8 cellular contexts compared by ENCODE assay signal in genomic region chr6:129774697-129775447, GRCh38.
DNase-seq lines count a peak whose midpoint lies in the region; ATAC-seq and TF ChIP-seq lines count a peak whose summit lies in the region.

No MANE protein-coding gene starts in this region.

- H3K36me3 ChIP-seq in MM.1S (replicated peaks; ENCODE audit: insufficient read depth, low read length): no peaks in the 10 kb centered on the region
- H3K36me3 ChIP-seq in SK-N-SH (replicated peaks in 1 of 2; ENCODE audit: control insufficient read depth in 1 of 2, insufficient read depth in 2 of 2, low read length in 1 of 2): peaks cover 0 to 5% of the 10 kb centered on the region in 2 experiments
- H3K36me3 ChIP-seq in body of pancreas (replicated peaks in 1 of 2; ENCODE audit: insufficient read depth in 1 of 2, low read depth in 2 of 2): no peaks in the 10 kb centered on the region
- H3K36me3 ChIP-seq in gastrocnemius medialis: no peaks in the 10 kb centered on the region

- no peaks in the 10 kb centered on the region for H3K79me2 ChIP-seq in MM.1S (ENCODE audit: low read length)
- H3K79me2 ChIP-seq in SK-N-SH (ENCODE audit: insufficient read depth): no peaks in the 10 kb centered on the region

- TF ChIP-seq RAD21 in SK-N-SH (IDR thresholded peaks at IDR 0.05; ENCODE audit: low read length): peak; percentile 59

- H3K4me1 ChIP-seq in MM.1S (ENCODE audit: low read length) (0 out of 2 replicates have a peak, but pooled peaks cover 5% of the 10 kb centered on the region), SK-N-SH (ENCODE audit: control insufficient read depth in 1 of 2, insufficient read depth in 2 of 2, low read depth in 1 of 2, low read length in 1 of 2) (no peaks in the 10 kb centered on the region; a peak in 1 of 4 replicates), body of pancreas (no peaks in the 10 kb centered on the region), gastrocnemius medialis (no peaks in the 10 kb centered on the region)

- TF ChIP-seq POLR2A in body of pancreas (IDR thresholded peaks at IDR 0.05) (no peak), gastrocnemius medialis (IDR thresholded peaks at IDR 0.05) (no peak), GM18505 (IDR thresholded peaks at IDR 0.05; ENCODE audit: borderline replicate concordance, extremely low read depth, insufficient read depth, insufficient read length) (no peak)

- TF ChIP-seq CTCF in AG09309 (IDR thresholded peaks at IDR 0.05; ENCODE audit: control insufficient read depth, insufficient read depth, low read depth, low read length, missing control alignments): peak; percentile 100
- TF ChIP-seq CTCF in MM.1S (IDR thresholded peaks at IDR 0.05; ENCODE audit: low read length): peak; percentile 97
- peak; percentile 93 for TF ChIP-seq CTCF in SK-N-SH (IDR thresholded peaks at IDR 0.05)
- TF ChIP-seq CTCF in body of pancreas (IDR thresholded peaks at IDR 0.05): peak; percentile 70 to 86 (median 79)
- peak; percentile 64 to 90 (median 71) for TF ChIP-seq CTCF in gastrocnemius medialis (IDR thresholded peaks at IDR 0.05 in 4 of 5, conservative IDR thresholded peaks at IDR 0.05 in 1 of 5)

- H3K4me3 ChIP-seq in AG09309 (ENCODE audit: control insufficient read depth, low read depth, low read length) (no peak overlapping the region), MM.1S (ENCODE audit: low read length) (0 out of 2 replicates have a peak overlapping the region, but pooled peaks have one; percentile 39), SK-N-SH (ENCODE audit: low read depth in 2 of 2, low read length in 1 of 2) (peak overlapping the region; percentile 21 to 28; a peak in 2 of 4 replicates), body of pancreas (no peak overlapping the region), gastrocnemius medialis (peak overlapping the region in 1 of 4 donors; percentile 47)

- in situ Hi-C loops in gastrocnemius medialis (cut with MboI; ENCODE audit: low sequenced_read_pairs in 4 of 4): loop anchor here in 1 of 4 donors (10.0 kb wide), 1 partner anchor 250 kb away; no protein-coding TSS in a partner anchor

- H3K9ac ChIP-seq in MM.1S (ENCODE audit: low read length) (no peak overlapping the region), SK-N-SH (no peak overlapping the region)

- CTCF ChIA-PET in SK-N-SH (lab: Yijun Ruan, JAX): interaction anchor here (0.6 to 1.9 kb wide), 19 partner anchors 8 to 490 kb away, joined by 3 to 13 read pairs (median 4); no protein-coding TSS in a partner anchor

- H3F3A ChIP-seq in MM.1S (ENCODE audit: insufficient read depth, low read length) (no peaks in the 10 kb centered on the region), SK-N-SH (replicated peaks; ENCODE audit: insufficient read depth) (peaks cover 3% of the 10 kb centered on the region)

- intact Hi-C loops in body of pancreas (cut with DNase I): no loop called here
- intact Hi-C loops in gastrocnemius medialis (cut with DNase I; ENCODE audit: low total_unique reads): no loop called here

- H3K9me2 ChIP-seq in MM.1S (replicated peaks; ENCODE audit: insufficient read depth, low read length) (no peaks in the 10 kb centered on the region), SK-N-SH (no peaks in the 10 kb centered on the region)

- peak overlapping the region; percentile 55 for H3K4me2 ChIP-seq in MM.1S (ENCODE audit: low read depth, low read length)
- peak overlapping the region; percentile 12; the same call in 1 of the 2 replicates for H3K4me2 ChIP-seq in SK-N-SH

- peak overlapping the region; percentile 84 for H2AFZ ChIP-seq in MM.1S (ENCODE audit: low read length)
- peak overlapping the region; percentile 52; the same call in 1 of the 2 replicates for H2AFZ ChIP-seq in SK-N-SH (ENCODE audit: low read depth)

- peak; percentile 53 for DNase-seq in AG09309 (ENCODE audit: low read depth)
- peak; percentile 42 for DNase-seq in MM.1S
- peak; percentile 64 for DNase-seq in SK-N-SH
- peak; percentile 72 to 74 (median 74) for DNase-seq in body of pancreas
- DNase-seq in iPS DF 19.7 (ENCODE audit: low read depth, low spot score): peak; percentile 50
- DNase-seq in gastrocnemius medialis: peak; percentile 41 to 56

- POLR2A ChIA-PET in SK-N-SH (lab: Yijun Ruan, JAX): no interaction called here

- peak; percentile 66 for ATAC-seq in GM18511 (IDR thresholded peaks at IDR 0.05; ENCODE audit: unreplicated experiment)
- peak; percentile 84 for ATAC-seq in body of pancreas
- peak in 1 of 2 donors; percentile 85 for ATAC-seq in gastrocnemius medialis
- no peak for ATAC-seq in GM18505 (IDR thresholded peaks at IDR 0.05; ENCODE audit: unreplicated experiment)

- H3K27ac ChIP-seq in MM.1S (ENCODE audit: low read length) (no peak overlapping the region), SK-N-SH (ENCODE audit: low read depth in 2 of 2, low read length in 1 of 2) (no peak overlapping the region), body of pancreas (no peak overlapping the region), gastrocnemius medialis (no peak overlapping the region)

- H3K27me3 ChIP-seq in MM.1S (replicated peaks; ENCODE audit: insufficient read depth, low read length): no peaks in the 10 kb centered on the region
- H3K27me3 ChIP-seq in SK-N-SH (ENCODE audit: insufficient read depth): no peaks in the 10 kb centered on the region
- no peaks in the 10 kb centered on the region for H3K27me3 ChIP-seq in body of pancreas
- H3K27me3 ChIP-seq in gastrocnemius medialis: peaks cover 0 to 4% (median 0%) of the 10 kb centered on the region in 3 donors

- H4K20me1 ChIP-seq in MM.1S (ENCODE audit: insufficient read depth, low read length): no peaks in the 10 kb centered on the region
- no peaks in the 10 kb centered on the region for H4K20me1 ChIP-seq in SK-N-SH (ENCODE audit: insufficient read depth)

- no peak for TF ChIP-seq EP300 in SK-N-SH (IDR thresholded peaks at IDR 0.05; ENCODE audit: borderline replicate concordance in 1 of 2, low read depth in 1 of 2, low read length in 1 of 2)

- 17% methylated on average over 7 of the region's 8 CpGs for WGBS in SK-N-SH (ENCODE audit: low lambda C conversion rate)
- 18 to 31% methylated on average over 8 of the region's 8 CpGs for WGBS in body of pancreas, 2 donors

- H3K9me3 ChIP-seq in MM.1S (replicated peaks; ENCODE audit: insufficient read depth, low read length): no peaks in the 10 kb centered on the region
- peaks cover 9% of the 10 kb centered on the region; the same call in 1 of the 2 replicates for H3K9me3 ChIP-seq in SK-N-SH
- H3K9me3 ChIP-seq in body of pancreas: no peaks in the 10 kb centered on the region
- no peaks in the 10 kb centered on the region for H3K9me3 ChIP-seq in gastrocnemius medialis

TF ChIP-seq in SK-N-SH, 30 proteins besides CTCF, POLR2A, EP300 and RAD21 (continues in another document):
- TF ChIP-seq PBX3 (IDR thresholded peaks at IDR 0.05): peak; percentile 18; the same call in 1 of the 2 replicates
- no peak for TF ChIP-seq MXI1 (IDR thresholded peaks at IDR 0.05; ENCODE audit: low read depth, low read length)
- TF ChIP-seq ELF1 (IDR thresholded peaks at IDR 0.05): peak; percentile 94
- peak; percentile 55; the same call in 1 of the 2 replicates for TF ChIP-seq REST (IDR thresholded peaks at IDR 0.05; ENCODE audit: low read depth, low read length)
- TF ChIP-seq IRF3 (IDR thresholded peaks at IDR 0.05; ENCODE audit: low read depth, low read length): no peak
- peak; percentile 23; the same call in 1 of the 2 replicates for TF ChIP-seq YY1 (IDR thresholded peaks at IDR 0.05; ENCODE audit: low read depth)
- TF ChIP-seq GABPA (IDR thresholded peaks at IDR 0.05; ENCODE audit: low read depth): peak; percentile 31; the same call in 1 of the 2 replicates

Comparison
In these comparisons a context has a peak if more than half of its experiments do, and no peak if none do; other contexts are left out.
1. H3K4me3 ChIP-seq: peak in MM.1S (single experiment) and SK-N-SH (2 of 2); none in AG09309 (single experiment) and body of pancreas (0 of 2).
2. Peak in every context shown above with its lines, with median percentiles within 50 percentile points of each other: DNase-seq and CTCF ChIP-seq.